ENCODE assay signal across 1 cellular context in the genomic region with DNA sequence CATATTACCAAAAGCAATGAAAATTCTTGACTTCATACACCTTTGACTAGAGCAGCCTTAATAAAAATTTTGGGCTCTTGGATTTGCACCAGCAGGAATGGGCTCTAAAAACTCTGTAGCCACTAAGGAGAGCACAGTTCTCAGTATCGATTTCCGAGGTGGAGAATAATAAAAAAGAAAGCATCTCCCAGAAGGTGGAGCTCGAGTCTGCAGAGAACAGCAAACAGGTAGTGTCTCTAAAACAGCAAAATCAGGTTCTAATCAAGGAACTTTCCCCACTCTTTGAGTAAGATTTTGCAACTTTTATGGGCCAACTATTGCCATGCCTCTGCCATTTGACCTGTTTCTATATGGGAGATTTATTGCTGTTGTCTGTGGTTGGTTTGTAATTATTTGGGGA.
TF ChIP-seq lines count a peak whose summit lies in the region.

No MANE protein-coding gene starts in this region.

TF ChIP-seq in H1, 55 proteins besides CTCF, POLR2A, EP300 and RAD21 (continued from another document):
- TF ChIP-seq SP4 (IDR thresholded peaks at IDR 0.05; ENCODE audit: low read length), result no peak
- no peak for TF ChIP-seq BRCA1 (IDR thresholded peaks at IDR 0.05; ENCODE audit: low read depth, low read length)
- TF ChIP-seq, protein P1, sequence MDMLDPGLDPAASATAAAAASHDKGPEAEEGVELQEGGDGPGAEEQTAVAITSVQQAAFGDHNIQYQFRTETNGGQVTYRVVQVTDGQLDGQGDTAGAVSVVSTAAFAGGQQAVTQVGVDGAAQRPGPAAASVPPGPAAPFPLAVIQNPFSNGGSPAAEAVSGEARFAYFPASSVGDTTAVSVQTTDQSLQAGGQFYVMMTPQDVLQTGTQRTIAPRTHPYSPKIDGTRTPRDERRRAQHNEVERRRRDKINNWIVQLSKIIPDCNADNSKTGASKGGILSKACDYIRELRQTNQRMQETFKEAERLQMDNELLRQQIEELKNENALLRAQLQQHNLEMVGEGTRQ (IDR thresholded peaks at IDR 0.05; ENCODE audit: low read length), result no peak
- TF ChIP-seq KDM1A (IDR thresholded peaks at IDR 0.05; ENCODE audit: borderline replicate concordance, low read length), result no peak
